1 cellular context compared by ENCODE assay signal in genomic region chr17:77815127-77815905, GRCh38.
TF ChIP-seq lines count a peak whose summit lies in the region.

No MANE protein-coding gene starts in this region.

TF ChIP-seq in SK-N-SH treated with all-trans-retinoic acid at 6 μM for 48 hours, 23 proteins besides CTCF, POLR2A, EP300 and RAD21 (continued from another document):
- no peak for TF ChIP-seq POU6F1 (CRISPR knock-in tag; IDR thresholded peaks at IDR 0.05; ENCODE audit: borderline replicate concordance, low read depth)
- TF ChIP-seq TOX (CRISPR knock-in tag; IDR thresholded peaks at IDR 0.05; ENCODE audit: borderline replicate concordance): no peak
- TF ChIP-seq ZNF8 (CRISPR knock-in tag; IDR thresholded peaks at IDR 0.05): no peak
- TF ChIP-seq ZC3H10 (CRISPR knock-in tag; IDR thresholded peaks at IDR 0.05): no peak
